Comparison of ENCODE assay signal across 8 cellular contexts in genomic region chr2:63587814-63588384, GRCh38. TPM values are rescaled to one million over a fixed set of nuclear protein-coding genes. Genes with fewer than 3 reads are reported as not detected.
DNase-seq lines count a peak whose midpoint lies in the region; ATAC-seq, FAIRE-seq and TF ChIP-seq lines count a peak whose summit lies in the region.

No MANE protein-coding gene starts in this region.

- H3K27me3 ChIP-seq in thymus (ENCODE audit: control insufficient read depth, insufficient read depth) = no peaks in the 10 kb centered on the region

- H3K9me3 ChIP-seq in kidney (ENCODE audit: control insufficient read depth in 1 of 2, low read length in 2 of 2) = no peaks in the 10 kb centered on the region
- no peaks in the 10 kb centered on the region for H3K9me3 ChIP-seq in thymus (ENCODE audit: control insufficient read depth)

- peaks cover 10 to 14% of the 10 kb centered on the region in 2 donors for H3K4me1 ChIP-seq in kidney (ENCODE audit: control insufficient read depth in 1 of 2, insufficient read depth in 1 of 2, low read depth in 1 of 2, low read length in 2 of 2)
- peaks cover 12% of the 10 kb centered on the region for H3K4me1 ChIP-seq in thymus (ENCODE audit: control insufficient read depth, insufficient read depth, low read length)

- H3K27me3 Mint-ChIP-seq in activated naive CD8-positive, alpha-beta T cell treated with anti-CD3 and anti-CD28 coated beads, Interleukin-2, amount 50 U/mL, for 24 hours = no peaks in the 10 kb centered on the region

- no peaks in the 10 kb centered on the region for H3K9me3 Mint-ChIP-seq in activated naive CD8-positive, alpha-beta T cell treated with anti-CD3 and anti-CD28 coated beads, Interleukin-2, amount 50 U/mL, for 24 hours

- no peak for DNase-seq in HFF-Myc (ENCODE audit: extremely low read depth, low read depth)
- DNase-seq in activated naive CD8-positive, alpha-beta T cell treated with anti-CD3 and anti-CD28 coated beads, Interleukin-2, amount 50 U/mL, for 24 hours = no peak
- DNase-seq in kidney = no peak
- DNase-seq in NCI-H1048 (lab: John Stamatoyannopoulos, UW) = no peak

- H3K9ac ChIP-seq in kidney (ENCODE audit: low read length in 2 of 2) = peak overlapping the region; percentile 43 to 91

- peaks cover 5% of the 10 kb centered on the region for H3K36me3 Mint-ChIP-seq in activated naive CD8-positive, alpha-beta T cell treated with anti-CD3 and anti-CD28 coated beads, Interleukin-2, amount 50 U/mL, for 24 hours (ENCODE audit: low read depth)

- H3K4me3 ChIP-seq in HFF-Myc (replicated peaks; ENCODE audit: low read depth, low read length) (peak overlapping the region; percentile 91), kidney (ENCODE audit: low read length in 2 of 2) (peak overlapping the region; percentile 95 to 97), thymus (ENCODE audit: low read length) (peak overlapping the region; percentile 73)

- peak overlapping the region; percentile 96 for H3K27ac Mint-ChIP-seq in activated naive CD8-positive, alpha-beta T cell treated with anti-CD3 and anti-CD28 coated beads, Interleukin-2, amount 50 U/mL, for 24 hours

- peak overlapping the region; percentile 98 for H3K4me3 Mint-ChIP-seq in activated naive CD8-positive, alpha-beta T cell treated with anti-CD3 and anti-CD28 coated beads, Interleukin-2, amount 50 U/mL, for 24 hours

- ATAC-seq in activated naive CD8-positive, alpha-beta T cell treated with anti-CD3 and anti-CD28 coated beads, Interleukin-2, amount 50 U/mL, for 24 hours = no peak
- no peak for ATAC-seq in HG03097 (IDR thresholded peaks at IDR 0.05; ENCODE audit: low FRiP score, unreplicated experiment)
- no peak for ATAC-seq in GM19397 (IDR thresholded peaks at IDR 0.05; ENCODE audit: unreplicated experiment)

- no peak for TF ChIP-seq CTCF in C4-2B (conservative IDR thresholded peaks at IDR 0.05)
- TF ChIP-seq CTCF in HFF-Myc (IDR thresholded peaks at IDR 0.05; ENCODE audit: low read depth, low read length, missing control alignments) = no peak
- no peak for TF ChIP-seq CTCF in kidney (IDR thresholded peaks at IDR 0.05; ENCODE audit: borderline replicate concordance, extremely low read depth, insufficient read depth)

- WGBS in thymus = under 1% methylated on average over 33 of the region's 33 CpGs

- intact Hi-C loops in kidney (cut with DNase I) = no loop called here

- peaks cover 39% of the 10 kb centered on the region for H3K4me1 Mint-ChIP-seq in activated naive CD8-positive, alpha-beta T cell treated with anti-CD3 and anti-CD28 coated beads, Interleukin-2, amount 50 U/mL, for 24 hours

- H3K27ac ChIP-seq in C4-2B (peak overlapping the region; percentile 91), kidney (ENCODE audit: low read depth in 2 of 2, low read length in 2 of 2) (peak overlapping the region; percentile 93 to 97), thymus (ENCODE audit: low read depth) (peak overlapping the region; percentile 77)

- no peak for FAIRE-seq in kidney (lab: Jason Lieb, UNC)

- H3K36me3 ChIP-seq in kidney (ENCODE audit: control insufficient read depth in 1 of 2, insufficient read depth in 2 of 2, low read length in 2 of 2) (peaks cover 0 to 2% of the 10 kb centered on the region in 2 donors), thymus (ENCODE audit: control insufficient read depth, insufficient read depth) (no peaks in the 10 kb centered on the region)

RNA-seq across cellular contexts. Expression of gene WDPCP, which starts 0.4 kb away (rescaled TPM):
- 15.1 TPM for total RNA-seq in kidney
- polyA plus RNA-seq in kidney (ENCODE audit: insufficient read depth, low read depth, low replicate concordance) (2.7 TPM), thymus (5.5 TPM)

RNA-seq across cellular contexts. Expression of gene MDH1, which starts 0.9 kb away (rescaled TPM):
- total RNA-seq in kidney = 147 TPM
- 748 TPM for polyA plus RNA-seq in kidney (ENCODE audit: insufficient read depth, low read depth, low replicate concordance)
- polyA plus RNA-seq in thymus = 271 TPM
